8 cellular contexts compared by ENCODE assay signal in genomic region chr10:96747734-96748550, GRCh38. TPM values are rescaled to one million over a fixed set of nuclear protein-coding genes. Genes with fewer than 3 reads are reported as not detected.
DNase-seq lines count a peak whose midpoint lies in the region; ATAC-seq lines count a peak whose summit lies in the region.

No MANE protein-coding gene starts in this region.

- no peak overlapping the region for H3K4me3 Mint-ChIP-seq in activated CD4-positive, alpha-beta memory T cell treated with anti-CD3 and anti-CD28 coated beads for 36 hours
- no peak overlapping the region for H3K4me3 Mint-ChIP-seq in activated CD4-positive, alpha-beta memory T cell treated with anti-CD3 and anti-CD28 coated beads, Interleukin-2, amount 10 ng/mL, durations not matched to agents 7 days and 5 days
- peak overlapping the region; percentile 64 for H3K4me3 Mint-ChIP-seq in stimulated activated memory B cell treated with anti-CD40 and anti-IgM and Interleukin-4, amounts not matched to agents 10 μg/mL and 1 μg/mL and 100 μg/mL, for 72 hours
- peak overlapping the region in 1 of 7 donors; percentile 1 for H3K4me3 Mint-ChIP-seq in CD8-positive, alpha-beta memory T cell

- POLR2A ChIA-PET in activated CD4-positive, alpha-beta memory T cell treated with anti-CD3 and anti-CD28 coated beads for 36 hours (lab: Charles Lee) = no interaction called here
- POLR2A ChIA-PET in activated CD4-positive, alpha-beta memory T cell treated with anti-CD3 and anti-CD28 coated beads, Interleukin-2, amount 10 ng/mL, durations not matched to agents 7 days and 5 days (lab: Charles Lee) = no interaction called here
- POLR2A ChIA-PET in CD8-positive, alpha-beta memory T cell (lab: Charles Lee) = no interaction called here

- H3K27me3 Mint-ChIP-seq in activated CD4-positive, alpha-beta memory T cell treated with anti-CD3 and anti-CD28 coated beads for 36 hours = no peaks in the 10 kb centered on the region
- H3K27me3 Mint-ChIP-seq in activated CD4-positive, alpha-beta memory T cell treated with anti-CD3 and anti-CD28 coated beads, Interleukin-2, amount 10 ng/mL, durations not matched to agents 7 days and 5 days = peaks cover 3% of the 10 kb centered on the region
- no peaks in the 10 kb centered on the region for H3K27me3 Mint-ChIP-seq in stimulated activated memory B cell treated with anti-CD40 and anti-IgM and Interleukin-4, amounts not matched to agents 10 μg/mL and 1 μg/mL and 100 μg/mL, for 72 hours
- peaks cover 0 to 2% of the 10 kb centered on the region in 2 donors for H3K27me3 Mint-ChIP-seq in CD8-positive, alpha-beta memory T cell

- H3K27ac Mint-ChIP-seq in activated CD4-positive, alpha-beta memory T cell treated with anti-CD3 and anti-CD28 coated beads for 36 hours = no peak overlapping the region
- no peak overlapping the region for H3K27ac Mint-ChIP-seq in activated CD4-positive, alpha-beta memory T cell treated with anti-CD3 and anti-CD28 coated beads, Interleukin-2, amount 10 ng/mL, durations not matched to agents 7 days and 5 days
- peak overlapping the region; percentile 88 for H3K27ac Mint-ChIP-seq in stimulated activated memory B cell treated with anti-CD40 and anti-IgM and Interleukin-4, amounts not matched to agents 10 μg/mL and 1 μg/mL and 100 μg/mL, for 72 hours
- H3K27ac Mint-ChIP-seq in CD8-positive, alpha-beta memory T cell = peak overlapping the region in 3 of 8 donors; percentile 32 to 84 (median 66)

- H3K36me3 Mint-ChIP-seq in activated CD4-positive, alpha-beta memory T cell treated with anti-CD3 and anti-CD28 coated beads for 36 hours = no peaks in the 10 kb centered on the region
- H3K36me3 Mint-ChIP-seq in activated CD4-positive, alpha-beta memory T cell treated with anti-CD3 and anti-CD28 coated beads, Interleukin-2, amount 10 ng/mL, durations not matched to agents 7 days and 5 days (ENCODE audit: low read depth) = no peaks in the 10 kb centered on the region
- H3K36me3 Mint-ChIP-seq in stimulated activated memory B cell treated with anti-CD40 and anti-IgM and Interleukin-4, amounts not matched to agents 10 μg/mL and 1 μg/mL and 100 μg/mL, for 72 hours = no peaks in the 10 kb centered on the region
- H3K36me3 Mint-ChIP-seq in CD8-positive, alpha-beta memory T cell = no peaks in the 10 kb centered on the region

- no peaks in the 10 kb centered on the region for H3K9me3 ChIP-seq in CD8-positive, alpha-beta memory T cell (ENCODE audit: low read length)

- intact Hi-C loops in activated CD4-positive, alpha-beta memory T cell treated with anti-CD3 and anti-CD28 coated beads for 36 hours (cut with micrococcal nuclease) = loop anchor here (5.0 kb wide), 1 partner anchor 106 kb away; no protein-coding TSS in a partner anchor

- CTCF ChIA-PET in activated CD4-positive, alpha-beta memory T cell treated with anti-CD3 and anti-CD28 coated beads for 36 hours (lab: Charles Lee) = interaction anchor here (0.9 kb wide), 1 partner anchor 30 kb away, joined by 3 read pairs; no protein-coding TSS in a partner anchor
- CTCF ChIA-PET in activated CD4-positive, alpha-beta memory T cell treated with anti-CD3 and anti-CD28 coated beads, Interleukin-2, amount 10 ng/mL, durations not matched to agents 7 days and 5 days (lab: Charles Lee) = interaction anchor here (0.6 to 1.3 kb wide), 2 partner anchors 43 to 225 kb away, joined by 3 read pairs; no protein-coding TSS in a partner anchor
- CTCF ChIA-PET in CD8-positive, alpha-beta memory T cell (lab: Charles Lee) = interaction anchor here (0.8 to 1.4 kb wide), 4 partner anchors 10 to 277 kb away, joined by 3 read pairs; no protein-coding TSS in a partner anchor

- H3K9me3 Mint-ChIP-seq in activated CD4-positive, alpha-beta memory T cell treated with anti-CD3 and anti-CD28 coated beads for 36 hours = no peaks in the 10 kb centered on the region
- no peaks in the 10 kb centered on the region for H3K9me3 Mint-ChIP-seq in activated CD4-positive, alpha-beta memory T cell treated with anti-CD3 and anti-CD28 coated beads, Interleukin-2, amount 10 ng/mL, durations not matched to agents 7 days and 5 days
- no peaks in the 10 kb centered on the region for H3K9me3 Mint-ChIP-seq in stimulated activated memory B cell treated with anti-CD40 and anti-IgM and Interleukin-4, amounts not matched to agents 10 μg/mL and 1 μg/mL and 100 μg/mL, for 72 hours
- H3K9me3 Mint-ChIP-seq in CD8-positive, alpha-beta memory T cell = no peaks in the 10 kb centered on the region

- peak; percentile 89 for ATAC-seq in HG03095 (IDR thresholded peaks at IDR 0.05; ENCODE audit: unreplicated experiment)
- peak; percentile 97 for ATAC-seq in stimulated activated memory B cell treated with anti-CD40 and anti-IgM and Interleukin-4, amounts not matched to agents 10 μg/mL and 1 μg/mL and 100 μg/mL, for 72 hours

- no peaks in the 10 kb centered on the region for H3K27me3 ChIP-seq in CD8-positive, alpha-beta memory T cell (ENCODE audit: insufficient read depth, low read length, poor library complexity, severe bottlenecking)

- H3K4me1 ChIP-seq in CD8-positive, alpha-beta memory T cell (ENCODE audit: insufficient read depth, low read length) = no peaks in the 10 kb centered on the region

- peaks cover 7% of the 10 kb centered on the region for H3K4me1 Mint-ChIP-seq in activated CD4-positive, alpha-beta memory T cell treated with anti-CD3 and anti-CD28 coated beads for 36 hours (ENCODE audit: low read depth)
- H3K4me1 Mint-ChIP-seq in activated CD4-positive, alpha-beta memory T cell treated with anti-CD3 and anti-CD28 coated beads, Interleukin-2, amount 10 ng/mL, durations not matched to agents 7 days and 5 days = peaks cover 15% of the 10 kb centered on the region
- peaks cover 35% of the 10 kb centered on the region for H3K4me1 Mint-ChIP-seq in stimulated activated memory B cell treated with anti-CD40 and anti-IgM and Interleukin-4, amounts not matched to agents 10 μg/mL and 1 μg/mL and 100 μg/mL, for 72 hours
- H3K4me1 Mint-ChIP-seq in CD8-positive, alpha-beta memory T cell = peaks cover 4 to 12% (median 6%) of the 10 kb centered on the region in 3 donors

- H3K36me3 ChIP-seq in CD8-positive, alpha-beta memory T cell (ENCODE audit: insufficient read depth, low read length) = no peaks in the 10 kb centered on the region

- DNase-seq in activated CD4-positive, alpha-beta memory T cell treated with anti-CD3 and anti-CD28 coated beads for 36 hours = peak; percentile 26
- DNase-seq in activated CD4-positive, alpha-beta memory T cell treated with anti-CD3 and anti-CD28 coated beads, Interleukin-2, amount 10 ng/mL, durations not matched to agents 7 days and 5 days = no peak
- DNase-seq in SKM-1 treated with dmso at 0.1 percent for 144 hours (lab: John Stamatoyannopoulos, UW; ENCODE audit: unreplicated experiment) (peak; percentile 97), DMS 273 treated with DMSO at 0.1 percent for 48 hours (lab: John Stamatoyannopoulos, UW) (no peak), dedifferentiated amniotic fluid mesenchymal stem cell (ENCODE audit: extremely low spot score) (no peak)
- no peak for DNase-seq in CD8-positive, alpha-beta memory T cell

- H3K27ac ChIP-seq in CD8-positive, alpha-beta memory T cell (ENCODE audit: low read depth, low read length) = no peak overlapping the region

- no peak overlapping the region for H3K4me3 ChIP-seq in CD8-positive, alpha-beta memory T cell (ENCODE audit: low read length)

RNA-seq across cellular contexts. Expression of gene PIK3AP1, which starts 27.6 kb away (rescaled TPM):
- total RNA-seq in activated CD4-positive, alpha-beta memory T cell treated with anti-CD3 and anti-CD28 coated beads for 36 hours = 1 to 10 TPM; 3.4 to 4.3 TPM
- total RNA-seq in activated CD4-positive, alpha-beta memory T cell treated with anti-CD3 and anti-CD28 coated beads, Interleukin-2, amount 10 ng/mL, durations not matched to agents 7 days and 5 days = 1 to 10 TPM; 5.7 to 6.6 TPM
- total RNA-seq in CD8-positive, alpha-beta memory T cell = 1 to 10 TPM; 5.7 to 6.7 TPM
- polyA plus RNA-seq in CD8-positive, alpha-beta memory T cell = 37.0 TPM

Comparison
In these comparisons a context has a peak if more than half of its experiments do, and no peak if none do; other contexts are left out.
1. DNase-seq: peak in activated CD4-positive, alpha-beta memory T cell treated with anti-CD3 and anti-CD28 coated beads for 36 hours (single experiment) and SKM-1 treated with dmso at 0.1 percent for 144 hours (single experiment); none in activated CD4-positive, alpha-beta memory T cell treated with anti-CD3 and anti-CD28 coated beads, Interleukin-2, amount 10 ng/mL, durations not matched to agents 7 days and 5 days (single experiment), CD8-positive, alpha-beta memory T cell (0 of 5), DMS 273 treated with DMSO at 0.1 percent for 48 hours (single experiment) and dedifferentiated amniotic fluid mesenchymal stem cell (single experiment).